In genomic region chr3:55127565-55127964, GRCh38 we compare ENCODE assay signal across 19 cellular contexts.
"Had no signal": no experiment of that assay in that cellular context is flagged by ENCODE, and none has a peak within 500 bp of the region (broad histone marks: within the 10 kb centered on the region; RNA-seq: fewer than 3 reads in every experiment).

No MANE protein-coding gene starts in this region.

- H3K27me3 ChIP-seq: cardiac muscle cell, left lung, upper lobe of left lung had no signal

- H3K36me3 Mint-ChIP-seq: naive thymus-derived CD8-positive, alpha-beta T cell had no signal

- ATAC-seq: esophagus mucosa; left lung; mucosa of descending colon; naive thymus-derived CD8-positive, alpha-beta T cell; stimulated activated naive CD8-positive, alpha-beta T cell treated with anti-CD3 and anti-CD28 coated beads, Interleukin-15, amount 100 ng/mL, for 72 hours had no signal

- H3K27ac ChIP-seq: cardiac muscle cell, dorsolateral prefrontal cortex, left lung, prostate gland, spleen, upper lobe of left lung had no signal

- H3K27ac Mint-ChIP-seq: naive thymus-derived CD8-positive, alpha-beta T cell had no signal

- H3K9me3 ChIP-seq: left lung, mucosa of descending colon, prostate gland, spleen, upper lobe of left lung had no signal

- H3K4me3 ChIP-seq: cardiac muscle cell, dorsolateral prefrontal cortex, left lung, mucosa of descending colon, prostate gland, spleen, upper lobe of left lung had no signal

- H3K4me1 ChIP-seq: left lung, prostate gland, spleen, upper lobe of left lung had no signal

- DNase-seq: activated CD4-positive, alpha-beta T cell treated with anti-CD3 and anti-CD28 coated beads for 1 hour; activated CD4-positive, alpha-beta T cell treated with anti-CD3 and anti-CD28 coated beads, Interleukin-2, amount 50 U/mL, for 48 hours; activated effector memory CD4-positive, alpha-beta T cell treated with Interleukin-2 at 50 U/mL for 16 hours; activated naive CD4-positive, alpha-beta T cell treated with anti-CD3 and anti-CD28 coated beads, Interleukin-2, amount 50 U/mL, for 16 hours; activated T-cell treated with anti-CD3 and anti-CD28 coated beads, Interleukin-2, amount 50 U/mL, for 1 hour; dorsolateral prefrontal cortex; hippocampal formation; kidney; left lung; mammary epithelial cell; mucosa of descending colon; naive thymus-derived CD8-positive, alpha-beta T cell; occipital lobe; spleen; stimulated activated naive CD8-positive, alpha-beta T cell treated with anti-CD3 and anti-CD28 coated beads, Interleukin-15, amount 100 ng/mL, for 72 hours; upper lobe of left lung had no signal

- H3K36me3 ChIP-seq: cardiac muscle cell, left lung, prostate gland, spleen, upper lobe of left lung had no signal

- H3K4me1 Mint-ChIP-seq: naive thymus-derived CD8-positive, alpha-beta T cell; stimulated activated naive CD8-positive, alpha-beta T cell treated with anti-CD3 and anti-CD28 coated beads, Interleukin-15, amount 100 ng/mL, for 72 hours had no signal

- H3K4me3 Mint-ChIP-seq: naive thymus-derived CD8-positive, alpha-beta T cell; stimulated activated naive CD8-positive, alpha-beta T cell treated with anti-CD3 and anti-CD28 coated beads, Interleukin-15, amount 100 ng/mL, for 72 hours had no signal
